Comparison of ENCODE assay signal across 12 cellular contexts in genomic region chr1:23366598-23366997, GRCh38. TPM values are rescaled to one million over a fixed set of nuclear protein-coding genes. Genes with fewer than 3 reads are reported as not detected.
DNase-seq lines count a peak whose midpoint lies in the region; ATAC-seq and TF ChIP-seq lines count a peak whose summit lies in the region.
"Had no signal": no experiment of that assay in that cellular context is flagged by ENCODE, and none has a peak within 500 bp of the region (broad histone marks: within the 10 kb centered on the region; RNA-seq: fewer than 3 reads in every experiment).

No MANE protein-coding gene starts in this region.

- peaks cover 11% of the 10 kb centered on the region for H3K79me1 ChIP-seq in mesenchymal stem cell (replicated peaks; ENCODE audit: low read length, poor library complexity, severe bottlenecking)

- no peak overlapping the region for H2BK12ac ChIP-seq in mesenchymal stem cell (ENCODE audit: low read length in 2 of 2)

- H4K91ac ChIP-seq in mesenchymal stem cell (ENCODE audit: low read length): no peak overlapping the region

- no peak overlapping the region for H3K4me2 ChIP-seq in mesenchymal stem cell (ENCODE audit: low read length, poor library complexity, severe bottlenecking)

- ATAC-seq in stimulated activated naive CD8-positive, alpha-beta T cell treated with anti-CD3 and anti-CD28 coated beads, Interleukin-15, Interleukin-2, amounts not matched to agents 100 U/mL and 50 U/mL, for 24 hours: no peak
- no peak for ATAC-seq in GM19463 (IDR thresholded peaks at IDR 0.05; ENCODE audit: unreplicated experiment)
- ATAC-seq: activated naive CD4-positive, alpha-beta T cell treated with anti-CD3 and anti-CD28 coated beads, Interleukin-2, amount 50 U/mL, for 72 hours had no signal

- H2BK15ac ChIP-seq in mesenchymal stem cell (ENCODE audit: low read depth, poor library complexity, severe bottlenecking): no peak overlapping the region

- H3K27me3 Mint-ChIP-seq in stimulated activated naive CD8-positive, alpha-beta T cell treated with anti-CD3 and anti-CD28 coated beads, Interleukin-15, Interleukin-2, amounts not matched to agents 100 ng/mL and 50 ng/mL, for 24 hours: no peaks in the 10 kb centered on the region

- H2AFZ ChIP-seq in mesenchymal stem cell (ENCODE audit: low read depth, low read length): no peak overlapping the region

- no peak overlapping the region for H3K27ac ChIP-seq in ascending aorta
- no peak overlapping the region for H3K27ac ChIP-seq in mesenchymal stem cell (ENCODE audit: low read length, poor library complexity, severe bottlenecking)

- no peak overlapping the region for H3K14ac ChIP-seq in mesenchymal stem cell (ENCODE audit: low read length in 2 of 2)

- peak overlapping the region; percentile 94 for H3K4me3 Mint-ChIP-seq in stimulated activated naive CD8-positive, alpha-beta T cell treated with anti-CD3 and anti-CD28 coated beads, Interleukin-15, Interleukin-2, amounts not matched to agents 100 ng/mL and 50 ng/mL, for 24 hours

- H3K9ac ChIP-seq in mesenchymal stem cell (ENCODE audit: low read length): peak overlapping the region; percentile 99

- no peak overlapping the region for H3K18ac ChIP-seq in mesenchymal stem cell (ENCODE audit: low read depth in 1 of 2, low read length in 2 of 2)

- no peak overlapping the region for H2BK120ac ChIP-seq in mesenchymal stem cell (ENCODE audit: low read depth, low read length)

- peaks cover 50% of the 10 kb centered on the region for H3K36me3 Mint-ChIP-seq in stimulated activated naive CD8-positive, alpha-beta T cell treated with anti-CD3 and anti-CD28 coated beads, Interleukin-15, Interleukin-2, amounts not matched to agents 100 ng/mL and 50 ng/mL, for 24 hours (ENCODE audit: low read depth)

- intact Hi-C loops in ascending aorta (cut with DNase I): no loop called here

- peaks cover 35% of the 10 kb centered on the region for H3K4me1 Mint-ChIP-seq in stimulated activated naive CD8-positive, alpha-beta T cell treated with anti-CD3 and anti-CD28 coated beads, Interleukin-15, Interleukin-2, amounts not matched to agents 100 ng/mL and 50 ng/mL, for 24 hours (ENCODE audit: low read depth)

- peaks cover 12% of the 10 kb centered on the region for H3K9me3 Mint-ChIP-seq in stimulated activated naive CD8-positive, alpha-beta T cell treated with anti-CD3 and anti-CD28 coated beads, Interleukin-15, Interleukin-2, amounts not matched to agents 100 ng/mL and 50 ng/mL, for 24 hours

- peaks cover 18 to 34% of the 10 kb centered on the region in 2 donors for H3K9me3 ChIP-seq in ascending aorta
- peaks cover 41% of the 10 kb centered on the region for H3K9me3 ChIP-seq in mesenchymal stem cell (ENCODE audit: control insufficient read depth, low read length)
- H3K9me3 ChIP-seq: BE2C had no signal

- H3K4me3 ChIP-seq in ascending aorta (peak overlapping the region; percentile 76 to 78), mesenchymal stem cell (ENCODE audit: insufficient read depth in 1 of 2, low read depth in 1 of 2, low read length in 2 of 2) (peak overlapping the region in 1 of 2 experiments; percentile 86)

- no peak overlapping the region for H2AK5ac ChIP-seq in mesenchymal stem cell (ENCODE audit: low read length, severe bottlenecking)

- H3K36me3 ChIP-seq in ascending aorta (peaks cover 23 to 39% of the 10 kb centered on the region in 2 donors), mesenchymal stem cell (ENCODE audit: control insufficient read depth in 1 of 2, insufficient read depth in 2 of 2, low read depth in 1 of 2, low read length in 2 of 2) (peaks cover 31 to 60% of the 10 kb centered on the region in 2 experiments)

- no peak overlapping the region for H4K8ac ChIP-seq in mesenchymal stem cell (ENCODE audit: low read length)

- peaks cover 9 to 26% of the 10 kb centered on the region in 2 donors for H3K4me1 ChIP-seq in ascending aorta
- H3K4me1 ChIP-seq in mesenchymal stem cell (ENCODE audit: control insufficient read depth, insufficient read depth, low read depth, low read length): peaks cover 14% of the 10 kb centered on the region

- no peak overlapping the region for H3K4ac ChIP-seq in mesenchymal stem cell (ENCODE audit: low read depth in 1 of 2, low read length in 2 of 2)

- H3K27ac Mint-ChIP-seq in stimulated activated naive CD8-positive, alpha-beta T cell treated with anti-CD3 and anti-CD28 coated beads, Interleukin-15, Interleukin-2, amounts not matched to agents 100 ng/mL and 50 ng/mL, for 24 hours: no peak overlapping the region

- no peak for DNase-seq in stimulated activated naive CD8-positive, alpha-beta T cell treated with anti-CD3 and anti-CD28 coated beads, Interleukin-15, Interleukin-2, amounts not matched to agents 100 U/mL and 50 U/mL, for 24 hours
- DNase-seq in ascending aorta (ENCODE audit: low spot score in 2 of 2) (no peak), mesenchymal stem cell (no peak), dedifferentiated amniotic fluid mesenchymal stem cell (ENCODE audit: extremely low spot score) (no peak), NCI-H82 (lab: John Stamatoyannopoulos, UW) (no peak)
- no peak for DNase-seq in effector CD4-positive, alpha-beta T cell
- DNase-seq: BE2C, kidney glomerular epithelial cell, NCI-H1694 treated with DMSO at 0.1 percent for 48 hours had no signal

- no peak overlapping the region for H2BK5ac ChIP-seq in mesenchymal stem cell (ENCODE audit: low read depth, low read length, poor library complexity, severe bottlenecking)

- WGBS in mesenchymal stem cell: 96% methylated on average over 5 of the region's 5 CpGs

- no peak for TF ChIP-seq CTCF in ascending aorta (IDR thresholded peaks at IDR 0.05)

- H3K27me3 ChIP-seq in ascending aorta: no peaks in the 10 kb centered on the region
- H3K27me3 ChIP-seq in mesenchymal stem cell (ENCODE audit: control insufficient read depth in 1 of 2, insufficient read depth in 1 of 2, low read length in 2 of 2): no peaks in the 10 kb centered on the region
- H3K27me3 ChIP-seq: BE2C had no signal

- H3K23ac ChIP-seq in mesenchymal stem cell (ENCODE audit: low read length in 2 of 2): no peak overlapping the region

RNA-seq across cellular contexts. Expression of gene ZNF436, which starts 3.0 kb away (rescaled TPM):
- total RNA-seq in ascending aorta: 3.1 TPM
- polyA plus RNA-seq in mesenchymal stem cell (2013, experiment 1 of 2): 10.9 TPM
- polyA plus RNA-seq in mesenchymal stem cell (2013, experiment 2 of 2): 10.8 TPM

RNA-seq across cellular contexts. Expression of gene HNRNPR, which starts 22.5 kb away (rescaled TPM):
- total RNA-seq in ascending aorta: 21.5 TPM
- polyA plus RNA-seq in mesenchymal stem cell (2013, experiment 1 of 2): 85.8 TPM
- 90.1 TPM for polyA plus RNA-seq in mesenchymal stem cell (2013, experiment 2 of 2)

RNA-seq across cellular contexts. Expression of gene TCEA3, which starts 58.0 kb away (rescaled TPM):
- total RNA-seq in ascending aorta: 11.3 TPM
- polyA plus RNA-seq in mesenchymal stem cell (2013, experiment 1 of 2): 27.4 TPM
- 25.9 TPM for polyA plus RNA-seq in mesenchymal stem cell (2013, experiment 2 of 2)
